10 cellular contexts compared by ENCODE assay signal in genomic region chr12:109329003-109329402, GRCh38. TPM values are rescaled to one million over a fixed set of nuclear protein-coding genes. Genes with fewer than 3 reads are reported as not detected.
"Had no signal": no experiment of that assay in that cellular context is flagged by ENCODE, and none has a peak within 500 bp of the region (broad histone marks: within the 10 kb centered on the region; RNA-seq: fewer than 3 reads in every experiment).

No MANE protein-coding gene starts in this region.

- H3K36me3 ChIP-seq: HAP-1 had no signal

- H3K27ac Mint-ChIP-seq: IgD-negative memory B cell had no signal

- H3K36me3 Mint-ChIP-seq: IgD-negative memory B cell had no signal

- H3K4me3 Mint-ChIP-seq: IgD-negative memory B cell had no signal

- H3K4me1 ChIP-seq: HAP-1 had no signal

- H3K4me1 Mint-ChIP-seq: IgD-negative memory B cell had no signal

- ATAC-seq: HCT116, HepG2 had no signal

- DNase-seq: GOT3, H7, KG1 had no signal

- H3K27ac ChIP-seq: HL-60 had no signal

- H3K9me3 ChIP-seq: HAP-1 had no signal

- H3K9me3 Mint-ChIP-seq: IgD-negative memory B cell had no signal

- H3K4me3 ChIP-seq: HAP-1 had no signal

RNA-seq across cellular contexts. Expression of gene MYO1H, which starts 18.7 kb away (rescaled TPM):
- total RNA-seq: H4, H7, HepG2, HT1080 had no signal
- polyA plus RNA-seq: HepG2, IgD-negative memory B cell had no signal

RNA-seq across cellular contexts. Expression of gene FOXN4, which starts 19.9 kb away (rescaled TPM):
- total RNA-seq: H4, HT1080 had no signal
- polyA plus RNA-seq: HepG2, IgD-negative memory B cell had no signal
